Comparison of ENCODE assay signal across 1 cellular context in the genomic region with DNA sequence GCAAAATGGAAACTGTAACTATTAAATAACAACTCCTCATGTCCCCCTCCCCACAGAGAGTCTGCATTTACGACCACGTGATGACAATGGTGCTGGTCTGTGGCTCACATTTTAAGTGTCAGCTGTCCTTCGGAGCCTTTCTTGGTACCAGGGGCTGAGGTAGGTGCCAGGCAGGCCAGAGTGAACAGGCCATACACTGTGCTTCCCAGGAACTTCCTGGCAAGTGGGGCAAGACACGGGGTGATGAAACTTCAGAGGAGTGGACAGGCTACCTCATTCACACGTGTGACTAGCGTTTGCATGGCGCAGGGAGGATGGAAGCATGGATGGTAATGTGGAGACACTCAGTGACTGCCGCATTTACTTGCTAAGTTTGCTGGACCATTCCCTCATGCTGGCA.
TF ChIP-seq lines count a peak whose summit lies in the region.

No MANE protein-coding gene starts in this region.

TF ChIP-seq in K562, 482 proteins besides CTCF, POLR2A, EP300 and RAD21:
- TF ChIP-seq, protein P1, sequence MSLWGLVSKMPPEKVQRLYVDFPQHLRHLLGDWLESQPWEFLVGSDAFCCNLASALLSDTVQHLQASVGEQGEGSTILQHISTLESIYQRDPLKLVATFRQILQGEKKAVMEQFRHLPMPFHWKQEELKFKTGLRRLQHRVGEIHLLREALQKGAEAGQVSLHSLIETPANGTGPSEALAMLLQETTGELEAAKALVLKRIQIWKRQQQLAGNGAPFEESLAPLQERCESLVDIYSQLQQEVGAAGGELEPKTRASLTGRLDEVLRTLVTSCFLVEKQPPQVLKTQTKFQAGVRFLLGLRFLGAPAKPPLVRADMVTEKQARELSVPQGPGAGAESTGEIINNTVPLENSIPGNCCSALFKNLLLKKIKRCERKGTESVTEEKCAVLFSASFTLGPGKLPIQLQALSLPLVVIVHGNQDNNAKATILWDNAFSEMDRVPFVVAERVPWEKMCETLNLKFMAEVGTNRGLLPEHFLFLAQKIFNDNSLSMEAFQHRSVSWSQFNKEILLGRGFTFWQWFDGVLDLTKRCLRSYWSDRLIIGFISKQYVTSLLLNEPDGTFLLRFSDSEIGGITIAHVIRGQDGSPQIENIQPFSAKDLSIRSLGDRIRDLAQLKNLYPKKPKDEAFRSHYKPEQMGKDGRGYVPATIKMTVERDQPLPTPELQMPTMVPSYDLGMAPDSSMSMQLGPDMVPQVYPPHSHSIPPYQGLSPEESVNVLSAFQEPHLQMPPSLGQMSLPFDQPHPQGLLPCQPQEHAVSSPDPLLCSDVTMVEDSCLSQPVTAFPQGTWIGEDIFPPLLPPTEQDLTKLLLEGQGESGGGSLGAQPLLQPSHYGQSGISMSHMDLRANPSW (CRISPR knock-in tag; IDR thresholded peaks at IDR 0.05), result peak; percentile 97; the same call in 1 of the 2 replicates
- TF ChIP-seq, protein P2, sequence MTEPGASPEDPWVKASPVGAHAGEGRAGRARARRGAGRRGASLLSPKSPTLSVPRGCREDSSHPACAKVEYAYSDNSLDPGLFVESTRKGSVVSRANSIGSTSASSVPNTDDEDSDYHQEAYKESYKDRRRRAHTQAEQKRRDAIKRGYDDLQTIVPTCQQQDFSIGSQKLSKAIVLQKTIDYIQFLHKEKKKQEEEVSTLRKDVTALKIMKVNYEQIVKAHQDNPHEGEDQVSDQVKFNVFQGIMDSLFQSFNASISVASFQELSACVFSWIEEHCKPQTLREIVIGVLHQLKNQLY (CRISPR knock-in tag; conservative IDR thresholded peaks at IDR 0.05), result peak in 1 of 2 experiments; percentile 67; a peak in 1 of 4 replicates
- TF ChIP-seq CLOCK (CRISPR knock-in tag; IDR thresholded peaks at IDR 0.05; ENCODE audit: borderline replicate concordance), result no peak
